In genomic region chr17:50113624-50114320, GRCh38 we compare ENCODE assay signal across 20 cellular contexts. TPM values are rescaled to one million over a fixed set of nuclear protein-coding genes. Genes with fewer than 3 reads are reported as not detected.
A peak's percentile ranks its signal among the peaks of the same experiment; 100 is the strongest.
DNase-seq lines count a peak whose midpoint lies in the region; ATAC-seq, FAIRE-seq and TF ChIP-seq lines count a peak whose summit lies in the region.
"Had no signal": no experiment of that assay in that cellular context is flagged by ENCODE, and none has a peak within 500 bp of the region (broad histone marks: within the 10 kb centered on the region; RNA-seq: fewer than 3 reads in every experiment).

No MANE protein-coding gene starts in this region.

- H3K4me3 ChIP-seq in A549 = no peak overlapping the region
- H3K4me3 ChIP-seq: GM23338 had no signal

- H3K27ac Mint-ChIP-seq in glutamatergic neuron (ENCODE audit: unreplicated experiment) (peak overlapping the region; percentile 43), nephron progenitor cell (peak overlapping the region; percentile 19)
- H3K27ac Mint-ChIP-seq: CD4-positive, CD25-positive, alpha-beta regulatory T cell; GM23338; HFFc6 had no signal

- H3K36me3 Mint-ChIP-seq in glutamatergic neuron (ENCODE audit: unreplicated experiment) (peaks cover 9% of the 10 kb centered on the region), nephron progenitor cell (ENCODE audit: low read depth) (peaks cover 13% of the 10 kb centered on the region)

- TF ChIP-seq RAD21 in A549 (conservative IDR thresholded peaks at IDR 0.05 in 1 of 2, IDR thresholded peaks at IDR 0.05 in 1 of 2) = no peak

- H3K4me1 ChIP-seq in A549 = peaks cover 10% of the 10 kb centered on the region; the same call in 1 of the 3 replicates

- DNase-seq in A549 (ENCODE audit: low read depth in 1 of 2, low spot score in 1 of 2) (no peak), NCI-H69 (lab: John Stamatoyannopoulos, UW) (peak; percentile 30), glutamatergic neuron (no peak), nephron progenitor cell (no peak), DMS53 treated with DMSO at 0.1 percent for 48 hours (lab: John Stamatoyannopoulos, UW; ENCODE audit: unreplicated experiment) (no peak), Ammon's horn (ENCODE audit: low spot score) (no peak), retina (no peak)
- DNase-seq: AML-193; Calu3; CD4-positive, CD25-positive, alpha-beta regulatory T cell; DND-41; GDM1; HFFc6; NCI-H1092 treated with DMSO at 0.1 percent for 48 hours; NCI-H187 had no signal

- H3K4me3 Mint-ChIP-seq in glutamatergic neuron (ENCODE audit: unreplicated experiment) (no peak overlapping the region), nephron progenitor cell (no peak overlapping the region)
- H3K4me3 Mint-ChIP-seq: CD4-positive, CD25-positive, alpha-beta regulatory T cell; GM23338; HFFc6 had no signal

- TF ChIP-seq CTCF in A549 (IDR thresholded peaks at IDR 0.05) = no peak
- no peak for TF ChIP-seq CTCF in glutamatergic neuron (IDR thresholded peaks at IDR 0.05; ENCODE audit: partially characterized antibody, unreplicated experiment)
- TF ChIP-seq CTCF in nephron progenitor cell (IDR thresholded peaks at IDR 0.05) = no peak

- POLR2A ChIA-PET in A549 (lab: Yijun Ruan, JAX) = no interaction called here

- WGBS in A549 (ENCODE audit: missing lambda C conversion rate) = 94% methylated on average over 7 of the region's 7 CpGs

- FAIRE-seq in A549 (lab: Jason Lieb, UNC) = no peak

- no peak overlapping the region for H3K4me2 ChIP-seq in A549
- H3K4me2 ChIP-seq: GM23338, KMS-11 had no signal

- ATAC-seq in A549 (no peak), GM19455 (IDR thresholded peaks at IDR 0.05; ENCODE audit: unreplicated experiment) (no peak)
- ATAC-seq: GM23338 had no signal

- CTCF ChIA-PET in A549 (lab: Yijun Ruan, JAX) = interaction anchor here (0.6 to 60.2 kb wide), 19 partner anchors 9 to 284 kb away, joined by 3 to 1356 read pairs (median 6); partner anchors contain the start of genes LRRC59, PDK2, PPP1R9B and SAMD14

- H3K27me3 Mint-ChIP-seq in glutamatergic neuron (ENCODE audit: unreplicated experiment) = peaks cover 18% of the 10 kb centered on the region
- H3K27me3 Mint-ChIP-seq in nephron progenitor cell (ENCODE audit: low read depth, poor library complexity) = peaks cover 1% of the 10 kb centered on the region

- no peak overlapping the region for H3K27ac ChIP-seq in A549
- H3K27ac ChIP-seq: HL-60, KMS-11 had no signal

- H3K9me3 ChIP-seq in A549 = no peaks in the 10 kb centered on the region

- TF ChIP-seq EP300 in A549 (IDR thresholded peaks at IDR 0.05) = no peak

- no peak for TF ChIP-seq POLR2A in A549 (IDR thresholded peaks at IDR 0.05; ENCODE audit: low read length)

- H3K4me1 Mint-ChIP-seq in glutamatergic neuron (ENCODE audit: low read depth, unreplicated experiment) (peaks cover 18% of the 10 kb centered on the region), nephron progenitor cell (peaks cover 64% of the 10 kb centered on the region)

- peaks cover 10% of the 10 kb centered on the region for H3K9me3 Mint-ChIP-seq in glutamatergic neuron (ENCODE audit: unreplicated experiment)
- no peaks in the 10 kb centered on the region for H3K9me3 Mint-ChIP-seq in nephron progenitor cell
- H3K9me3 Mint-ChIP-seq: GM23338, HFFc6 had no signal

TF ChIP-seq in A549, 52 proteins besides CTCF, POLR2A, EP300 and RAD21:
- TF ChIP-seq HEYL (CRISPR knock-in tag; IDR thresholded peaks at IDR 0.05) (no peak), TP53 (CRISPR knock-in tag; IDR thresholded peaks at IDR 0.05) (no peak), FOXS1 (CRISPR knock-in tag; IDR thresholded peaks at IDR 0.05) (no peak), EHMT2 (IDR thresholded peaks at IDR 0.05; ENCODE audit: low read depth) (no peak), ESRRA (IDR thresholded peaks at IDR 0.05; ENCODE audit: borderline replicate concordance, low read length) (0 out of 2 replicates have a peak, but pooled peaks have one; percentile 28), MYC (IDR thresholded peaks at IDR 0.05; ENCODE audit: borderline replicate concordance, low read length) (no peak), ATOH8 (CRISPR knock-in tag; IDR thresholded peaks at IDR 0.05; ENCODE audit: low read depth) (no peak), JUNB (IDR thresholded peaks at IDR 0.05) (no peak), TFCP2L1 (CRISPR knock-in tag; IDR thresholded peaks at IDR 0.05) (no peak)

RNA-seq across cellular contexts. Expression of gene SAMD14, which starts 16.2 kb away (rescaled TPM):
- polyA plus RNA-seq in A549 (2011; rRNA removed) = 0.12 and 0.15 TPM in 2 replicates
- 0.22 and 0.31 TPM in 2 replicates for polyA plus RNA-seq in A549 (2012; cell fraction: cytosol; rRNA removed)
- polyA plus RNA-seq in A549 (2012; cell fraction: nucleus; rRNA removed) = 1.5 and 1.8 TPM in 2 replicates
- 0.42 to 0.75 TPM (median 0.74 TPM) in 3 replicates for polyA plus RNA-seq in A549 (2017; fragmentation: RNase III; extraction: RNeasy Plus Mini Kit Qiagen cat#74134 plus additional on column Dnase treatment)
- polyA minus RNA-seq in A549 (2011; rRNA and poly(A)+ RNA removed) = 0.58 and 0.83 TPM in 2 replicates
- total RNA-seq in glutamatergic neuron (ENCODE audit: unreplicated experiment) = 95.0 TPM
- total RNA-seq: Calu3 had no signal

RNA-seq across cellular contexts. Expression of gene PDK2, which starts 18.6 kb away (rescaled TPM):
- polyA plus RNA-seq in A549 (2011; rRNA removed) (28.5 and 34.4 TPM in 2 replicates), A549 (2017; fragmentation: RNase III; extraction: RNeasy Plus Mini Kit Qiagen cat#74134 plus additional on column Dnase treatment) (14.1 to 19.8 TPM (median 15.2 TPM) in 3 replicates)
- 59.2 and 79.0 TPM in 2 replicates for polyA plus RNA-seq in A549 (2012; cell fraction: cytosol; rRNA removed)
- 67.5 and 95.4 TPM in 2 replicates for polyA plus RNA-seq in A549 (2012; cell fraction: nucleus; rRNA removed)
- 65.2 and 71.3 TPM in 2 replicates for polyA minus RNA-seq in A549 (2011; rRNA and poly(A)+ RNA removed)
- 36.9 TPM for total RNA-seq in glutamatergic neuron (ENCODE audit: unreplicated experiment)

RNA-seq across cellular contexts. Expression of gene PPP1R9B, which starts 36.7 kb away (rescaled TPM):
- polyA plus RNA-seq in A549 (2011; rRNA removed) (16.8 and 22.0 TPM in 2 replicates), A549 (2017; fragmentation: RNase III; extraction: RNeasy Plus Mini Kit Qiagen cat#74134 plus additional on column Dnase treatment) (32.4 to 40.6 TPM (median 35.8 TPM) in 3 replicates)
- 18.9 and 19.4 TPM in 2 replicates for polyA plus RNA-seq in A549 (2012; cell fraction: cytosol; rRNA removed)
- 35.8 and 44.2 TPM in 2 replicates for polyA plus RNA-seq in A549 (2012; cell fraction: nucleus; rRNA removed)
- polyA minus RNA-seq in A549 (2011; rRNA and poly(A)+ RNA removed) = 25.9 and 27.1 TPM in 2 replicates
- 74.0 TPM for total RNA-seq in glutamatergic neuron (ENCODE audit: unreplicated experiment)

RNA-seq across cellular contexts. Expression of gene SGCA, which starts 52.0 kb away (rescaled TPM):
- polyA plus RNA-seq in A549 (2011; rRNA removed) (0.44 and 0.90 TPM in 2 replicates), A549 (2017; fragmentation: RNase III; extraction: RNeasy Plus Mini Kit Qiagen cat#74134 plus additional on column Dnase treatment) (1.5 to 3.4 TPM (median 1.9 TPM) in 3 replicates)
- polyA plus RNA-seq in A549 (2012; cell fraction: cytosol; rRNA removed) = 1.8 and 3.2 TPM in 2 replicates
- 1.2 and 1.9 TPM in 2 replicates for polyA plus RNA-seq in A549 (2012; cell fraction: nucleus; rRNA removed)
- polyA minus RNA-seq in A549 (2011; rRNA and poly(A)+ RNA removed) = not detected in 2 replicates
- 1.3 TPM for total RNA-seq in glutamatergic neuron (ENCODE audit: unreplicated experiment)
- total RNA-seq: Calu3; CD4-positive, CD25-positive, alpha-beta regulatory T cell; GM23338; MCF 10A had no signal
- polyA plus RNA-seq: CD4-positive, CD25-positive, alpha-beta regulatory T cell had no signal

RNA-seq across cellular contexts. Expression of gene ITGA3, which starts 57.9 kb away (rescaled TPM):
- polyA plus RNA-seq in A549 (2011; rRNA removed) (141 and 181 TPM in 2 replicates), A549 (2017; fragmentation: RNase III; extraction: RNeasy Plus Mini Kit Qiagen cat#74134 plus additional on column Dnase treatment) (248 to 268 TPM (median 256 TPM) in 3 replicates)
- polyA plus RNA-seq in A549 (2012; cell fraction: cytosol; rRNA removed) = 182 and 240 TPM in 2 replicates
- 975 and 1,352 TPM in 2 replicates for polyA plus RNA-seq in A549 (2012; cell fraction: nucleus; rRNA removed)
- 337 and 368 TPM in 2 replicates for polyA minus RNA-seq in A549 (2011; rRNA and poly(A)+ RNA removed)
- total RNA-seq in glutamatergic neuron (ENCODE audit: unreplicated experiment) = 13.2 TPM
